In genomic region chr7:2609001-2609411, GRCh38 we compare ENCODE assay signal across 9 cellular contexts. TPM values are rescaled to one million over a fixed set of nuclear protein-coding genes. Genes with fewer than 3 reads are reported as not detected.
DNase-seq lines count a peak whose midpoint lies in the region; ATAC-seq and TF ChIP-seq lines count a peak whose summit lies in the region.
"Had no signal": no experiment of that assay in that cellular context is flagged by ENCODE, and none has a peak within 500 bp of the region (broad histone marks: within the 10 kb centered on the region; RNA-seq: fewer than 3 reads in every experiment).

No MANE protein-coding gene starts in this region.

- peaks cover 44% of the 10 kb centered on the region for H3K4me1 ChIP-seq in lower lobe of right lung

- H3K27me3 ChIP-seq in lower lobe of right lung (ENCODE audit: low read depth), result no peaks in the 10 kb centered on the region

- H3K4me3 ChIP-seq in lower lobe of right lung, result no peak overlapping the region

- H3K9me3 Mint-ChIP-seq in activated naive CD4-positive, alpha-beta T cell treated with anti-CD3 and anti-CD28 coated beads, Interleukin-2, amount 50 U/mL, for 72 hours, result no peaks in the 10 kb centered on the region

- H3K27ac ChIP-seq in lower lobe of right lung, result peak overlapping the region; percentile 82
- H3K27ac ChIP-seq: C4-2B had no signal

- no peak overlapping the region for H3K27ac Mint-ChIP-seq in activated naive CD4-positive, alpha-beta T cell treated with anti-CD3 and anti-CD28 coated beads, Interleukin-2, amount 50 U/mL, for 72 hours

- DNase-seq in NCI-H82 (lab: John Stamatoyannopoulos, UW), result peak; percentile 30
- no peak for DNase-seq in NCI-H82 treated with DMSO at 0.1 percent for 48 hours (lab: John Stamatoyannopoulos, UW; ENCODE audit: unreplicated experiment)
- peak in 1 of 2 donors; percentile 17 for DNase-seq in activated naive CD4-positive, alpha-beta T cell treated with anti-CD3 and anti-CD28 coated beads, Interleukin-2, amount 50 U/mL, for 72 hours (ENCODE audit: low spot score in 2 of 2)
- no peak for DNase-seq in lower lobe of right lung
- DNase-seq in NCI-H2107 (lab: John Stamatoyannopoulos, UW), result no peak

- H3K36me3 ChIP-seq in lower lobe of right lung, result peaks cover 7% of the 10 kb centered on the region

- H3K36me3 Mint-ChIP-seq in activated naive CD4-positive, alpha-beta T cell treated with anti-CD3 and anti-CD28 coated beads, Interleukin-2, amount 50 U/mL, for 72 hours, result no peaks in the 10 kb centered on the region

- peak; percentile 12 for TF ChIP-seq CTCF in lower lobe of right lung (IDR thresholded peaks at IDR 0.05)

- intact Hi-C loops in lower lobe of right lung (cut with DNase I), result no loop called here

- peak; percentile 74 for ATAC-seq in HG03159 (IDR thresholded peaks at IDR 0.05; ENCODE audit: unreplicated experiment)
- ATAC-seq in activated naive CD4-positive, alpha-beta T cell treated with anti-CD3 and anti-CD28 coated beads, Interleukin-2, amount 50 U/mL, for 72 hours, result peak; percentile 48 to 59
- ATAC-seq in lower lobe of right lung, result peak; percentile 29 to 35
- no peak for ATAC-seq in HG03469 (IDR thresholded peaks at IDR 0.05; ENCODE audit: unreplicated experiment)
- no peak for ATAC-seq in HG03095 (IDR thresholded peaks at IDR 0.05; ENCODE audit: unreplicated experiment)

- no peaks in the 10 kb centered on the region for H3K9me3 ChIP-seq in lower lobe of right lung

RNA-seq across cellular contexts. Expression of gene TTYH3, which starts 22.8 kb away (rescaled TPM):
- 10 to 100 TPM; 23.8 to 28.3 TPM for total RNA-seq in activated naive CD4-positive, alpha-beta T cell treated with anti-CD3 and anti-CD28 coated beads, Interleukin-2, amount 50 U/mL, for 72 hours
- total RNA-seq in lower lobe of right lung, result 51.7 TPM

RNA-seq across cellular contexts. Expression of gene IQCE, which starts 50.2 kb away (rescaled TPM):
- total RNA-seq in activated naive CD4-positive, alpha-beta T cell treated with anti-CD3 and anti-CD28 coated beads, Interleukin-2, amount 50 U/mL, for 72 hours, result 1 to 10 TPM; 7.3 to 9.5 TPM
- total RNA-seq in lower lobe of right lung, result 32.0 TPM

RNA-seq across cellular contexts. Expression of gene BRAT1, which starts 53.7 kb away (rescaled TPM):
- 10 to 100 TPM; 26.5 to 37.5 TPM for total RNA-seq in activated naive CD4-positive, alpha-beta T cell treated with anti-CD3 and anti-CD28 coated beads, Interleukin-2, amount 50 U/mL, for 72 hours
- 24.4 TPM for total RNA-seq in lower lobe of right lung

Comparison
In these comparisons a context has a peak if more than half of its experiments do, and no peak if none do; other contexts are left out.
1. ATAC-seq: peak in HG03159 (single experiment), activated naive CD4-positive, alpha-beta T cell treated with anti-CD3 and anti-CD28 coated beads, Interleukin-2, amount 50 U/mL, for 72 hours (2 of 2) and lower lobe of right lung (2 of 2); none in HG03469 (single experiment) and HG03095 (single experiment).